8 cellular contexts compared by ENCODE assay signal in genomic region chr6:12991435-12991834, GRCh38.
"Had no signal": no experiment of that assay in that cellular context is flagged by ENCODE, and none has a peak within 500 bp of the region (broad histone marks: within the 10 kb centered on the region; RNA-seq: fewer than 3 reads in every experiment).

No MANE protein-coding gene starts in this region.

- FAIRE-seq: G401.6, GM12878, GM12891, GM12892, GM18507, GM19239 had no signal

- ATAC-seq: GM12878 had no signal

- H3K4me3 ChIP-seq: GM12878 had no signal

- DNase-seq: GDM1, GF-D8 had no signal
